11 cellular contexts compared by ENCODE assay signal in genomic region chr20:37385176-37385575, GRCh38. TPM values are rescaled to one million over a fixed set of nuclear protein-coding genes. Genes with fewer than 3 reads are reported as not detected.
DNase-seq lines count a peak whose midpoint lies in the region; ATAC-seq, FAIRE-seq and TF ChIP-seq lines count a peak whose summit lies in the region.
"Had no signal": no experiment of that assay in that cellular context is flagged by ENCODE, and none has a peak within 500 bp of the region (broad histone marks: within the 10 kb centered on the region; RNA-seq: fewer than 3 reads in every experiment).

No MANE protein-coding gene starts in this region.

- H3K27me3 ChIP-seq in Caco-2 (replicated peaks; ENCODE audit: control insufficient read depth, insufficient read depth, low read length), result no peaks in the 10 kb centered on the region
- H3K27me3 ChIP-seq in IMR-90 (ENCODE audit: control insufficient read depth, insufficient read depth, low read length), result no peaks in the 10 kb centered on the region
- H3K27me3 ChIP-seq in astrocyte (ENCODE audit: insufficient read depth, low read length), result no peaks in the 10 kb centered on the region
- H3K27me3 ChIP-seq in neural progenitor cell, result no peaks in the 10 kb centered on the region
- H3K27me3 ChIP-seq: suprapubic skin had no signal

- H3K79me1 ChIP-seq in IMR-90 (ENCODE audit: low read depth in 1 of 2, low read length in 2 of 2), result peaks cover 8 to 26% of the 10 kb centered on the region in 2 experiments; a peak in 3 of 4 replicates

- TF ChIP-seq POLR2A in IMR-90 (IDR thresholded peaks at IDR 0.05; ENCODE audit: low read depth, low read length), result no peak

- H3K9me1 ChIP-seq in IMR-90 (ENCODE audit: insufficient read depth, low read length), result 0 out of 2 replicates have a peak, but pooled peaks cover under 1% of the 10 kb centered on the region

- peak overlapping the region; percentile 88 for H2AK9ac ChIP-seq in IMR-90 (replicated peaks; ENCODE audit: low read depth, low read length, poor library complexity)

- H3K9ac ChIP-seq in IMR-90 (ENCODE audit: low read depth, low read length) (no peak overlapping the region), astrocyte (ENCODE audit: low read length) (peak overlapping the region; percentile 18), neural progenitor cell (no peak overlapping the region)

- H3K9me3 ChIP-seq in Caco-2 (no peaks in the 10 kb centered on the region), IMR-90 (ENCODE audit: control insufficient read depth, insufficient read depth, low read length) (no peaks in the 10 kb centered on the region), astrocyte (ENCODE audit: insufficient read depth, low read depth, low read length) (no peaks in the 10 kb centered on the region), neural progenitor cell (ENCODE audit: low read depth) (no peaks in the 10 kb centered on the region)
- H3K9me3 ChIP-seq: HAP-1, suprapubic skin had no signal

- no peak overlapping the region for H3K56ac ChIP-seq in IMR-90 (ENCODE audit: extremely low read depth, insufficient read depth, low read length)

- no peak overlapping the region for H2BK5ac ChIP-seq in IMR-90 (ENCODE audit: low read depth, low read length, poor library complexity, severe bottlenecking)

- TF ChIP-seq CTCF in Caco-2 (IDR thresholded peaks at IDR 0.05; ENCODE audit: insufficient read depth in 1 of 2, low read depth in 1 of 2, low read length in 1 of 2, severe bottlenecking in 1 of 2, unreplicated experiment in 1 of 2) (no peak), IMR-90 (conservative IDR thresholded peaks at IDR 0.05; ENCODE audit: low read depth, low read length) (no peak), astrocyte (IDR thresholded peaks at IDR 0.05; ENCODE audit: insufficient read depth, low read depth, low read length) (no peak), neural progenitor cell (IDR thresholded peaks at IDR 0.05) (no peak)

- no TSS peak for BruUV-seq in Caco-2 (replicated peaks; lab: Mats Ljungman, UMichigan)
- no TSS peak for BruUV-seq in IMR-90 (replicated peaks; lab: Mats Ljungman, UMichigan)

- no peak overlapping the region for H3K14ac ChIP-seq in IMR-90 (replicated peaks; ENCODE audit: low read depth, low read length)

- peaks cover 17% of the 10 kb centered on the region; the same call in 1 of the 2 replicates for H4K20me1 ChIP-seq in IMR-90 (ENCODE audit: insufficient read depth, low read length)
- H4K20me1 ChIP-seq in astrocyte (ENCODE audit: insufficient read depth, low read length), result no peaks in the 10 kb centered on the region
- H4K20me1 ChIP-seq in neural progenitor cell (ENCODE audit: low read depth), result peaks cover 13% of the 10 kb centered on the region

- H3K36me3 ChIP-seq in Caco-2 (ENCODE audit: control insufficient read depth, insufficient read depth, low read length) (peaks cover 16% of the 10 kb centered on the region), IMR-90 (ENCODE audit: control insufficient read depth, insufficient read depth, low read length) (peaks cover 32% of the 10 kb centered on the region), astrocyte (ENCODE audit: insufficient read depth, low read length) (no peaks in the 10 kb centered on the region), neural progenitor cell (no peaks in the 10 kb centered on the region)

- no peak for TF ChIP-seq RAD21 in IMR-90 (IDR thresholded peaks at IDR 0.05; ENCODE audit: low read length)

- H3K4me3 Mint-ChIP-seq in Caco-2 (ENCODE audit: unreplicated experiment) (no peak overlapping the region), astrocyte (ENCODE audit: unreplicated experiment) (peak overlapping the region; percentile 67), neural progenitor cell (peak overlapping the region; percentile 69)

- in situ Hi-C loops in IMR-90 (cut with MboI; ENCODE audit: low sequenced_read_pairs), result loop anchor here (10.0 kb wide), 1 partner anchor 180 kb away; no protein-coding TSS in a partner anchor

- no peak overlapping the region for H4K8ac ChIP-seq in IMR-90 (ENCODE audit: low read depth in 2 of 2, low read length in 2 of 2)

- peak overlapping the region; percentile 76; the same call in 1 of the 2 replicates for H3K4ac ChIP-seq in IMR-90 (ENCODE audit: low read depth, low read length)

- H2BK120ac ChIP-seq in IMR-90 (ENCODE audit: low read depth, low read length), result no peak overlapping the region

- H4K5ac ChIP-seq in IMR-90 (ENCODE audit: low read depth, low read length), result no peak overlapping the region

- peak overlapping the region; percentile 0; the same call in 1 of the 2 replicates for H2BK20ac ChIP-seq in IMR-90 (ENCODE audit: low read depth, low read length)

- dilution Hi-C loops in IMR-90 (cut with HindIII; ENCODE audit: low sequenced_read_pairs, unreplicated experiment), result no loop called here

- H3K23ac ChIP-seq in IMR-90 (ENCODE audit: low read depth, low read length), result no peak overlapping the region

- peaks cover 9% of the 10 kb centered on the region for H3K4me1 Mint-ChIP-seq in Caco-2 (ENCODE audit: low read depth, unreplicated experiment)
- H3K4me1 Mint-ChIP-seq in astrocyte (ENCODE audit: low read depth, unreplicated experiment), result peaks cover 6% of the 10 kb centered on the region
- H3K4me1 Mint-ChIP-seq in neural progenitor cell, result peaks cover 21% of the 10 kb centered on the region

- H3K4me2 ChIP-seq in IMR-90 (ENCODE audit: low read depth, low read length), result no peak overlapping the region
- H3K4me2 ChIP-seq in astrocyte (ENCODE audit: low read length), result peak overlapping the region; percentile 79
- H3K4me2 ChIP-seq in neural progenitor cell, result no peak overlapping the region

- H2BK15ac ChIP-seq in IMR-90 (ENCODE audit: low read depth, low read length), result no peak overlapping the region

- H4K91ac ChIP-seq in IMR-90 (ENCODE audit: insufficient read depth, low read depth, low read length), result no peak overlapping the region

- DNase-seq in Caco-2, result peak in 1 of 2 experiments; percentile 38
- DNase-seq in IMR-90, result no peak
- DNase-seq in astrocyte (ENCODE audit: low read depth), result no peak
- DNase-seq in neural progenitor cell (ENCODE audit: low spot score), result no peak
- DNase-seq in NCI-H510A (lab: John Stamatoyannopoulos, UW), result no peak
- no peak for DNase-seq in NCI-H2107 treated with DMSO at 0.1 percent for 48 hours (lab: John Stamatoyannopoulos, UW; ENCODE audit: unreplicated experiment)
- no peak for DNase-seq in activated CD8-positive, alpha-beta memory T cell treated with anti-CD3 and anti-CD28 coated beads, Interleukin-2, amount 50 U/mL, for 48 hours
- DNase-seq: NCI-H1694; NK-92 treated with Interleukin-12 subunit alpha and Interleukin-12 subunit beta, amount 100 ng/mL, for 24 hours had no signal

- no peak for FAIRE-seq in astrocyte (lab: Jason Lieb, UNC)

- peak overlapping the region; percentile 96; the same call in 1 of the 2 replicates for H2AK5ac ChIP-seq in IMR-90 (ENCODE audit: low read depth, low read length)

- no peak overlapping the region for H3K18ac ChIP-seq in IMR-90 (ENCODE audit: low read depth, low read length)

- H3K4me1 ChIP-seq in Caco-2 (peaks cover 20% of the 10 kb centered on the region), IMR-90 (ENCODE audit: control insufficient read depth, insufficient read depth, low read length) (peaks cover 6% of the 10 kb centered on the region), astrocyte (ENCODE audit: insufficient read depth, low read length) (peaks cover 14% of the 10 kb centered on the region), neural progenitor cell (no peaks in the 10 kb centered on the region)
- H3K4me1 ChIP-seq: HAP-1 had no signal

- H3K36me3 Mint-ChIP-seq in Caco-2 (ENCODE audit: insufficient read depth, unreplicated experiment) (peaks cover 97% of the 10 kb centered on the region), astrocyte (ENCODE audit: low read depth, unreplicated experiment) (peaks cover 20% of the 10 kb centered on the region), neural progenitor cell (peaks cover 11% of the 10 kb centered on the region)

- H3K4me3 ChIP-seq in Caco-2 (ENCODE audit: low read depth, low read length), result no peak overlapping the region
- H3K4me3 ChIP-seq in IMR-90 (ENCODE audit: insufficient read depth, low read depth, low read length), result no peak overlapping the region
- no peak overlapping the region for H3K4me3 ChIP-seq in astrocyte (ENCODE audit: insufficient read depth, low read depth, low read length)
- H3K4me3 ChIP-seq in neural progenitor cell, result no peak overlapping the region
- H3K4me3 ChIP-seq: HAP-1 had no signal

- CTCF ChIA-PET in Caco-2 (lab: Charles Lee), result interaction anchor here (0.6 to 1.4 kb wide), 8 partner anchors 19 to 193 kb away, joined by 3 to 5 read pairs (median 4); no protein-coding TSS in a partner anchor
- CTCF ChIA-PET in IMR-90 (lab: Yijun Ruan, JAX), result interaction anchor here (0.8 to 1.4 kb wide), 5 partner anchors 103 to 149 kb away, joined by 3 to 8 read pairs (median 4); no protein-coding TSS in a partner anchor

- H2AFZ ChIP-seq in IMR-90 (replicated peaks; ENCODE audit: low read length, poor library complexity) (peak overlapping the region; percentile 87), astrocyte (ENCODE audit: low read depth, low read length) (no peak overlapping the region), neural progenitor cell (replicated peaks) (no peak overlapping the region)

- H3K27ac ChIP-seq in IMR-90 (ENCODE audit: insufficient read depth, low read length) (no peak overlapping the region), astrocyte (ENCODE audit: low read depth, low read length) (no peak overlapping the region), neural progenitor cell (no peak overlapping the region)
- H3K27ac ChIP-seq: suprapubic skin had no signal

- H3K27ac Mint-ChIP-seq in Caco-2 (ENCODE audit: unreplicated experiment), result peak overlapping the region; percentile 10
- H3K27ac Mint-ChIP-seq in astrocyte (ENCODE audit: unreplicated experiment), result no peak overlapping the region
- H3K27ac Mint-ChIP-seq in neural progenitor cell, result peak overlapping the region; percentile 65

- H3K79me2 ChIP-seq in astrocyte (ENCODE audit: insufficient read depth, low read length), result peaks cover 6% of the 10 kb centered on the region
- no peaks in the 10 kb centered on the region for H3K79me2 ChIP-seq in neural progenitor cell (ENCODE audit: low read depth)

- intact Hi-C loops in Caco-2 (cut with micrococcal nuclease; ENCODE audit: unreplicated experiment), result no loop called here
- intact Hi-C loops in IMR-90 (cut with micrococcal nuclease), result loop anchor here (2.0 kb wide), 2 partner anchors 142 to 150 kb away; partner anchors contain the start of gene BLCAP

- WGBS in IMR-90 (ENCODE audit: extremely low coverage in 2 of 2, insufficient read length in 1 of 2), 2 experiments, result 100% methylated on average over 3 of the region's 17 CpGs; no CpG with 5 or more reads in 1 of the 2 experiments

- ATAC-seq in IMR-90 (ENCODE audit: low read depth), result no peak

- H3K27me3 Mint-ChIP-seq in Caco-2 (ENCODE audit: insufficient read depth, unreplicated experiment) (no peaks in the 10 kb centered on the region), astrocyte (ENCODE audit: low read depth, unreplicated experiment) (no peaks in the 10 kb centered on the region), neural progenitor cell (ENCODE audit: insufficient read depth, low read depth) (peaks cover 8% of the 10 kb centered on the region)

- H3K9me3 Mint-ChIP-seq in Caco-2 (ENCODE audit: unreplicated experiment) (no peaks in the 10 kb centered on the region), astrocyte (ENCODE audit: unreplicated experiment) (no peaks in the 10 kb centered on the region), neural progenitor cell (no peaks in the 10 kb centered on the region)

- POLR2A ChIA-PET in Caco-2 (lab: Charles Lee) (no interaction called here), IMR-90 (lab: Charles Lee; ENCODE audit: unreplicated experiment) (no interaction called here)

- H3F3A ChIP-seq in neural progenitor cell (ENCODE audit: low read depth), result peaks cover 22% of the 10 kb centered on the region

RNA-seq across cellular contexts. Expression of gene SRC, which starts 39.2 kb away (rescaled TPM):
- 197 and 222 TPM in 2 replicates for total RNA-seq in Caco-2 (2022)
- total RNA-seq in IMR-90 (2012; rRNA removed), result 6.7 and 7.0 TPM in 2 replicates
- 19.8 and 24.2 TPM in 2 replicates for polyA plus RNA-seq in IMR-90 (2012; rRNA removed)
- polyA plus RNA-seq in IMR-90 (2012; cell fraction: cytosol; rRNA removed), result 10.7 and 21.0 TPM in 2 replicates
- polyA plus RNA-seq in IMR-90 (2012; cell fraction: nucleus; rRNA removed; ENCODE audit: low replicate concordance), result 66.9 and 101 TPM in 2 replicates
- total RNA-seq in astrocyte, result 33.4 and 33.7 TPM in 2 replicates
- 15.4 and 47.4 TPM in 2 replicates for total RNA-seq in neural progenitor cell (ENCODE audit: low replicate concordance)
